In the genomic region with DNA sequence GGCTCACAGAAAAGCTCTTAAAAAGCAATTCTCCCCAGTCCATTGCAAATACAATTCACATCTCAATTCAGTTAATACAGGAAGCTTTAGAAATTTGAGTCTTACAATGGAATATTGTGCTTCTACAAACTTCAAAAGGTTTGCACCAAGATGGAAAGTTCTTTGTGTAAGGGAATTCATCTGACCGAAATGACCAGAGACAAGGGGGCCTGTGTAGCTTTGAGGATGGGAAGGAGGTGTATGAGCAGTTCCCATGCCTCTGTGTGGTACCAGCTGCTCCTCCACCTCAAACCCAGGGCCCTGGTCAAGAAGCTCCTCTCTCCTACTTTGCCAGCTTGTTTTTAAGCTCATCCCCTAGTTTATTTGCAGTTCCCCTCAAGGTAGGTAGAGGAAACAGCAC, we compare ENCODE assay signal across 18 cellular contexts.
"Had no signal": no experiment of that assay in that cellular context is flagged by ENCODE, and none has a peak within 500 bp of the region (broad histone marks: within the 10 kb centered on the region; RNA-seq: fewer than 3 reads in every experiment).

No MANE protein-coding gene starts in this region.

- FAIRE-seq: pancreas had no signal

- DNase-seq: activated CD4-positive, alpha-beta T cell treated with anti-CD3 and anti-CD28 coated beads for 48 hours; activated CD8-positive, alpha-beta memory T cell treated with anti-CD3 and anti-CD28 coated beads, Interleukin-2, amount 50 U/mL, for 48 hours; activated CD8-positive, alpha-beta T cell treated with anti-CD3 and anti-CD28 coated beads, Interleukin-2, amount 10 ng/mL, durations not matched to agents 7 days and 5 days; activated naive CD4-positive, alpha-beta T cell treated with anti-CD3 and anti-CD28 coated beads for 36 hours; caudate nucleus; colonic mucosa; effector CD8-positive, alpha-beta T cell; hypothalamus; lower lobe of right lung; nephron progenitor cell; pancreas; spleen; stimulated activated CD4-positive, alpha-beta T cell treated with anti-CD3 and anti-CD28 coated beads, Interleukin-2, amount 100 ng/mL, for 24 hours; stimulated activated naive CD4-positive, alpha-beta T cell; T-helper 9 cell; WERI-Rb-1 had no signal

- H3K4me3 ChIP-seq: colonic mucosa, gastroesophageal sphincter, lower lobe of right lung, pancreas, right atrium auricular region, spleen had no signal

- H3K4me1 ChIP-seq: colonic mucosa, gastroesophageal sphincter, lower lobe of right lung, pancreas had no signal

- H3K27me3 ChIP-seq: colonic mucosa, gastroesophageal sphincter, pancreas, right atrium auricular region, spleen had no signal

- H3K9me3 ChIP-seq: colonic mucosa, gastroesophageal sphincter, lower lobe of right lung, pancreas, right atrium auricular region had no signal

- H3K27ac ChIP-seq: colonic mucosa, gastroesophageal sphincter, pancreas, spleen, WERI-Rb-1 had no signal

- H3K36me3 ChIP-seq: colonic mucosa, gastroesophageal sphincter, lower lobe of right lung, pancreas, right atrium auricular region, spleen, WERI-Rb-1 had no signal
